Comparison of ENCODE assay signal across 8 cellular contexts in the genomic region with DNA sequence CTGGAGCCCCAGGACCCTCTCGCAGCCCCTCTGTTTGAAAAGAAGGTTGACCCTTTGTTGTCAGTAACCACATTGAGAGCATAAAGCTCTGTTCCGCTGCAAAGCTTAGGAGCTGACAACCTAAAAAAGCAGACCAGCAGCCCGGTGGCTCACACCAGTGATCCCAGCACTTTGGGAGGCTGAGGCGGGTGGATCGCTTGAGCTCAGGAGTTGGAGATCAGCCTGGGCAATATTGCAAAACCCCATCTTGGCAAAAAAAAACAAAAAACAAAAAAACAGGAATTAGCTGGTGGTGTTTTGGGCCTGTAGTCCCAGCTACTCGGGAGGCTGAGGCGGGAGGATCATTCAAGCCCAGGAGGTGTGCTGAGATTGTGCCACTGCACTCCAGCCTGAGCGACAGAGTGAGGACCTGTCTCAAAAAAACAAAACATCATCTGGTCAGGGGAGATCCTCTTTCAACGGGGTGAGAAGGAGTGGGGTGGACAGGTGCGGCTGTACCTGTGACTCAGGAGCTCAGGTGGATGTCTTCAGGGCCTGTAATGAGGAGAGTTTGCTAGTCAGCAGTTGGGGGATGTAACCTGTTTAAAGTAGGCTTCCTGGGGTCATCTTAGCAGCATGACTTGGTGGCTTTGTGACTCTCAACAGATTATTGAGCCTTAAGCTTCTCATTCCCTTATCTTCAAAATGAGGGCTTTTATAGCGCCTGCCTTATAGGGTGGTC. TPM values are rescaled to one million over a fixed set of nuclear protein-coding genes. Genes with fewer than 3 reads are reported as not detected.
DNase-seq lines count a peak whose midpoint lies in the region; ATAC-seq and TF ChIP-seq lines count a peak whose summit lies in the region.

No MANE protein-coding gene starts in this region.

- CTCF ChIA-PET in HEK293 (lab: Yijun Ruan, JAX), result interaction anchor here (0.9 to 3.4 kb wide), 4 partner anchors 11 to 215 kb away, joined by 3 to 24 read pairs (median 8); a partner anchor contains a TSS
- CTCF ChIA-PET in MCF 10A (lab: Yijun Ruan, JAX), result interaction anchor here (0.6 to 7.0 kb wide), 8 partner anchors 11 to 265 kb away, joined by 3 to 64 read pairs (median 4); no protein-coding TSS in a partner anchor

- DNase-seq in MCF 10A (ENCODE audit: unreplicated experiment) (no peak), mesenchymal stem cell (no peak), NCI-H2196 treated with DMSO at 0.1 percent for 48 hours (lab: John Stamatoyannopoulos, UW; ENCODE audit: unreplicated experiment) (no peak), NCI-H345 (lab: John Stamatoyannopoulos, UW) (no peak)
- no peak for DNase-seq in activated effector memory CD4-positive, alpha-beta T cell treated with anti-CD3 and anti-CD28 coated beads, Interleukin-2, amount 50 U/mL, for 16 hours

- no peak overlapping the region for H3K23ac ChIP-seq in mesenchymal stem cell (ENCODE audit: low read length in 2 of 2)

- H3K9me3 ChIP-seq in HEK293 (ENCODE audit: control insufficient read depth, insufficient read depth, low read depth, low read length), result no peaks in the 10 kb centered on the region
- H3K9me3 ChIP-seq in mesenchymal stem cell (ENCODE audit: control insufficient read depth, low read length), result no peaks in the 10 kb centered on the region

- peak overlapping the region; percentile 29 for H3K27ac ChIP-seq in 22Rv1
- peak overlapping the region; percentile 68; the same call in 1 of the 2 replicates for H3K27ac ChIP-seq in HEK293 (ENCODE audit: extremely low read depth, low read depth, low read length)
- H3K27ac ChIP-seq in mesenchymal stem cell (ENCODE audit: low read length, poor library complexity, severe bottlenecking), result no peak overlapping the region

- H3K27me3 Mint-ChIP-seq in MCF 10A (ENCODE audit: insufficient read depth, unreplicated experiment), result no peaks in the 10 kb centered on the region

- POLR2A ChIA-PET in HEK293 (lab: Yijun Ruan, JAX), result interaction anchor here (0.5 to 2.1 kb wide), 5 partner anchors 27 to 259 kb away, joined by 3 to 13 read pairs (median 9); a partner anchor contains a TSS
- POLR2A ChIA-PET in MCF 10A (lab: Yijun Ruan, JAX), result interaction anchor here (0.7 to 1.5 kb wide), 3 partner anchors 64 to 260 kb away, joined by 3 to 4 read pairs (median 4); no protein-coding TSS in a partner anchor

- no peak overlapping the region for H3K18ac ChIP-seq in mesenchymal stem cell (ENCODE audit: low read depth in 1 of 2, low read length in 2 of 2)

- no peak overlapping the region for H3K4ac ChIP-seq in mesenchymal stem cell (ENCODE audit: low read depth in 1 of 2, low read length in 2 of 2)

- H3K79me1 ChIP-seq in mesenchymal stem cell (replicated peaks; ENCODE audit: low read length, poor library complexity, severe bottlenecking), result no peaks in the 10 kb centered on the region

- H3K4me1 Mint-ChIP-seq in MCF 10A (ENCODE audit: insufficient read depth, unreplicated experiment), result peaks cover 19% of the 10 kb centered on the region

- H3K36me3 Mint-ChIP-seq in MCF 10A (ENCODE audit: insufficient read depth, unreplicated experiment), result peaks cover 54% of the 10 kb centered on the region

- H3K4me3 Mint-ChIP-seq in MCF 10A (ENCODE audit: unreplicated experiment), result peak overlapping the region; percentile 69

- intact Hi-C loops in MCF 10A (cut with micrococcal nuclease), result no loop called here

- peak overlapping the region; percentile 60 for H3K4me3 ChIP-seq in HEK293 (ENCODE audit: low read depth, low read length)
- H3K4me3 ChIP-seq in mesenchymal stem cell (ENCODE audit: insufficient read depth in 1 of 2, low read depth in 1 of 2, low read length in 2 of 2), result peak overlapping the region; percentile 63 to 77

- peaks cover 18 to 51% of the 10 kb centered on the region in 2 experiments for H3K36me3 ChIP-seq in HEK293 (ENCODE audit: control insufficient read depth in 2 of 2, insufficient read depth in 1 of 2, low read length in 2 of 2)
- peaks cover 23 to 35% of the 10 kb centered on the region in 2 experiments for H3K36me3 ChIP-seq in mesenchymal stem cell (ENCODE audit: control insufficient read depth in 1 of 2, insufficient read depth in 2 of 2, low read depth in 1 of 2, low read length in 2 of 2)

- H3K4me1 ChIP-seq in HEK293 (ENCODE audit: control insufficient read depth, insufficient read depth, low read length), result peaks cover 8% of the 10 kb centered on the region; the same call in 1 of the 2 replicates
- H3K4me1 ChIP-seq in mesenchymal stem cell (ENCODE audit: control insufficient read depth, insufficient read depth, low read depth, low read length), result peaks cover 13% of the 10 kb centered on the region

- no peak overlapping the region for H4K91ac ChIP-seq in mesenchymal stem cell (ENCODE audit: low read length)

- H2BK120ac ChIP-seq in mesenchymal stem cell (ENCODE audit: low read depth, low read length), result no peak overlapping the region

- WGBS in mesenchymal stem cell, result 86% methylated on average over 8 of the region's 11 CpGs

- H3K9me3 Mint-ChIP-seq in MCF 10A (ENCODE audit: unreplicated experiment), result no peaks in the 10 kb centered on the region

- ATAC-seq in HG03039 (IDR thresholded peaks at IDR 0.05; ENCODE audit: unreplicated experiment), result no peak

- H2BK12ac ChIP-seq in mesenchymal stem cell (ENCODE audit: low read length in 2 of 2), result no peak overlapping the region

- no TSS peak for BruUV-seq in MCF 10A (replicated peaks; lab: Mats Ljungman, UMichigan)

- H2BK15ac ChIP-seq in mesenchymal stem cell (ENCODE audit: low read depth, poor library complexity, severe bottlenecking), result no peak overlapping the region

- TF ChIP-seq CTCF in 22Rv1 (IDR thresholded peaks at IDR 0.05), result no peak
- TF ChIP-seq CTCF in HEK293 (tag by site-specific recombination; IDR thresholded peaks at IDR 0.05), result no peak
- no peak for TF ChIP-seq CTCF in MCF 10A (IDR thresholded peaks at IDR 0.05; ENCODE audit: unreplicated experiment)

- H2BK5ac ChIP-seq in mesenchymal stem cell (ENCODE audit: low read depth, low read length, poor library complexity, severe bottlenecking), result no peak overlapping the region

- H4K8ac ChIP-seq in mesenchymal stem cell (ENCODE audit: low read length), result no peak overlapping the region

- peaks cover 0 to 3% of the 10 kb centered on the region in 2 experiments for H3K27me3 ChIP-seq in mesenchymal stem cell (ENCODE audit: control insufficient read depth in 1 of 2, insufficient read depth in 1 of 2, low read length in 2 of 2)

- peak overlapping the region; percentile 84 for H3K9ac ChIP-seq in mesenchymal stem cell (ENCODE audit: low read length)

- no peak overlapping the region for H3K14ac ChIP-seq in mesenchymal stem cell (ENCODE audit: low read length in 2 of 2)

- peak overlapping the region; percentile 93 for H3K4me2 ChIP-seq in mesenchymal stem cell (ENCODE audit: low read length, poor library complexity, severe bottlenecking)

- H2AFZ ChIP-seq in mesenchymal stem cell (ENCODE audit: low read depth, low read length), result no peak overlapping the region

- no peak overlapping the region for H2AK5ac ChIP-seq in mesenchymal stem cell (ENCODE audit: low read length, severe bottlenecking)

- H3K27ac Mint-ChIP-seq in MCF 10A (ENCODE audit: low read depth, unreplicated experiment), result peak overlapping the region; percentile 27

TF ChIP-seq in HEK293, 187 proteins besides CTCF, POLR2A, EP300 and RAD21 (continues in another document):
- TF ChIP-seq ZNF214 (tag by site-specific recombination; IDR thresholded peaks at IDR 0.05; ENCODE audit: borderline replicate concordance), result no peak
- TF ChIP-seq, protein P1, sequence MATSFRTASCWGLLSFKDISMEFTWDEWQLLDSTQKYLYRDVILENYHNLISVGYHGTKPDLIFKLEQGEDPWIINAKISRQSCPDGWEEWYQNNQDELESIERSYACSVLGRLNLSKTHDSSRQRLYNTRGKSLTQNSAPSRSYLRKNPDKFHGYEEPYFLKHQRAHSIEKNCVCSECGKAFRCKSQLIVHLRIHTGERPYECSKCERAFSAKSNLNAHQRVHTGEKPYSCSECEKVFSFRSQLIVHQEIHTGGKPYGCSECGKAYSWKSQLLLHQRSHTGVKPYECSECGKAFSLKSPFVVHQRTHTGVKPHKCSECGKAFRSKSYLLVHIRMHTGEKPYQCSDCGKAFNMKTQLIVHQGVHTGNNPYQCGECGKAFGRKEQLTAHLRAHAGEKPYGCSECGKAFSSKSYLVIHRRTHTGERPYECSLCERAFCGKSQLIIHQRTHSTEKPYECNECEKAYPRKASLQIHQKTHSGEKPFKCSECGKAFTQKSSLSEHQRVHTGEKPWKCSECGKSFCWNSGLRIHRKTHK (tag by site-specific recombination; IDR thresholded peaks at IDR 0.05), result no peak
- TF ChIP-seq ZFP69B (tag by site-specific recombination; IDR thresholded peaks at IDR 0.05), result no peak
- no peak for TF ChIP-seq ZSCAN30 (tag by site-specific recombination; IDR thresholded peaks at IDR 0.05)
- TF ChIP-seq GFI1B (tag by site-specific recombination; IDR thresholded peaks at IDR 0.05), result no peak
- no peak for TF ChIP-seq ZNF560 (tag by site-specific recombination; IDR thresholded peaks at IDR 0.05; ENCODE audit: borderline replicate concordance)
- TF ChIP-seq, protein P2, sequence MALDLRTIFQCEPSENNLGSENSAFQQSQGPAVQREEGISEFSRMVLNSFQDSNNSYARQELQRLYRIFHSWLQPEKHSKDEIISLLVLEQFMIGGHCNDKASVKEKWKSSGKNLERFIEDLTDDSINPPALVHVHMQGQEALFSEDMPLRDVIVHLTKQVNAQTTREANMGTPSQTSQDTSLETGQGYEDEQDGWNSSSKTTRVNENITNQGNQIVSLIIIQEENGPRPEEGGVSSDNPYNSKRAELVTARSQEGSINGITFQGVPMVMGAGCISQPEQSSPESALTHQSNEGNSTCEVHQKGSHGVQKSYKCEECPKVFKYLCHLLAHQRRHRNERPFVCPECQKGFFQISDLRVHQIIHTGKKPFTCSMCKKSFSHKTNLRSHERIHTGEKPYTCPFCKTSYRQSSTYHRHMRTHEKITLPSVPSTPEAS (tag by site-specific recombination; IDR thresholded peaks at IDR 0.05), result no peak
- TF ChIP-seq ZIC2 (tag by site-specific recombination; IDR thresholded peaks at IDR 0.05), result 0 out of 2 replicates have a peak, but pooled peaks have one; percentile 22
- TF ChIP-seq MZF1 (tag by site-specific recombination; IDR thresholded peaks at IDR 0.05; ENCODE audit: borderline replicate concordance), result no peak
- no peak for TF ChIP-seq YY2 (tag by site-specific recombination; IDR thresholded peaks at IDR 0.05)
- TF ChIP-seq SETDB1 (IDR thresholded peaks at IDR 0.05; ENCODE audit: insufficient read length, low read length), result no peak
- TF ChIP-seq ZNF354C (tag by site-specific recombination; IDR thresholded peaks at IDR 0.05; ENCODE audit: borderline replicate concordance, low read depth), result no peak

RNA-seq across cellular contexts. Expression of a gene that starts 0.7 kb away (rescaled TPM):
- 0.77 and 0.81 TPM in 2 replicates for total RNA-seq in MCF 10A (2022)
- polyA plus RNA-seq in mesenchymal stem cell (2013, experiment 1 of 2), result 9.4 TPM
- polyA plus RNA-seq in mesenchymal stem cell (2013, experiment 2 of 2), result 9.3 TPM

RNA-seq across cellular contexts. Expression of a gene that starts 27.1 kb away (rescaled TPM):
- total RNA-seq in MCF 10A (2022), result 92.3 and 189 TPM in 2 replicates
- 459 TPM for polyA plus RNA-seq in mesenchymal stem cell (2013, experiment 1 of 2)
- polyA plus RNA-seq in mesenchymal stem cell (2013, experiment 2 of 2), result 434 TPM
